ENCODE assay signal across 2 cellular contexts in the genomic region with DNA sequence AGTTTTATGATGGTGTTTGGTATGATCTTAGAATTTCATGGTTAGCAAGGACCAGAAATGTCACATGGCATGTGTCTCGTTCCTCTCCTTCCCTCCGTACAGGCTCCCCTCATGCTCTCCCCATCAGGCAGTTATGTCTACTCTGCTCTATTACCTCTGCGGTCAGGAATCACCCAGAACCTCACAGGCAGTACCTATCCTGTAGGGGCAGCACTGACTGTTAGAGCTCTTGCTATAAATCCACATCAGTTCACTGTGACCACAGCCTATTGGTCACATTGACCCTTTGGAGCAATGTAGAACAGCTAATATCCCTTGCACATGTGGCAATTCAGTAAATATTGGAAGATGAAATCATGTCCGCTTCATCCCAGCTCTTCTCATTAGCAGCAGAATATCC.
TF ChIP-seq lines count a peak whose summit lies in the region.

No MANE protein-coding gene starts in this region.

TF ChIP-seq in GM12891, 5 proteins besides CTCF, POLR2A, EP300 and RAD21:
- TF ChIP-seq PAX5 (IDR thresholded peaks at IDR 0.05; ENCODE audit: insufficient read depth, low read length, severe bottlenecking) (no peak), SPI1 (IDR thresholded peaks at IDR 0.05; ENCODE audit: low read depth, low read length) (no peak), TAF1 (IDR thresholded peaks at IDR 0.05; ENCODE audit: low read depth, low read length) (no peak), POLR2AphosphoS5 (IDR thresholded peaks at IDR 0.05; ENCODE audit: low read depth, low read length) (no peak), POU2F2 (IDR thresholded peaks at IDR 0.05; ENCODE audit: low read depth, low read length) (no peak)

TF ChIP-seq in GM12878, 131 proteins besides CTCF, POLR2A, EP300 and RAD21:
- TF ChIP-seq GATAD2B (conservative IDR thresholded peaks at IDR 0.05; ENCODE audit: low read depth) (no peak), POLR2AphosphoS2 (IDR thresholded peaks at IDR 0.05; ENCODE audit: low read depth, low read length) (no peak), ESRRA (IDR thresholded peaks at IDR 0.05; ENCODE audit: low read length) (no peak), FOXM1 (IDR thresholded peaks at IDR 0.05; ENCODE audit: low read depth, low read length) (no peak), CEBPZ (IDR thresholded peaks at IDR 0.05; ENCODE audit: low read depth, low read length) (no peak), NR2C2 (IDR thresholded peaks at IDR 0.05; ENCODE audit: borderline replicate concordance, control insufficient read depth, insufficient read length, low read depth) (no peak)
